ENCODE assay signal across 7 cellular contexts in the genomic region with DNA sequence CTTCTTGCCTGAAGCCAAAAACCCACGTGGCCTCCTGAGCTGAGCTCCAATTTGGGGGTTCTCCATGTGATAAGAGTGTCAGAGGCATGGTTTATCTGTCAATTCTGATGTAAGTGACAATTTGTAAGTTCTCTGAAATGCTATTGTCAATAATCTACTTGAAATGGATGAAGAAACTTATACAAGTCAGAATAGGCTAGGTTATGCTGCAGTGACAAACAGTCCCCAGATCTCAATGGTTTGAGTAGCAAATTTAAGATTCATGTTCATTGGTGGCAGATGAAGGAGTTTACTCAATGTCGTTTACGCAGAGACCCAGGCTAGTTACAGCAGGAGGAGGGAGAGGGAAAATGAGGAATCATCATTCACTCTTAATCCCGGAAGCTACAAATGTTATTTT.
"Had no signal": no experiment of that assay in that cellular context is flagged by ENCODE, and none has a peak within 500 bp of the region (broad histone marks: within the 10 kb centered on the region; RNA-seq: fewer than 3 reads in every experiment).

No MANE protein-coding gene starts in this region.

- FAIRE-seq: H54, HTR-8/SVneo had no signal

- H3K27ac ChIP-seq: GM23248 had no signal

- H3K9ac ChIP-seq: GM23248 had no signal

- DNase-seq: GM23248, GOT3, H9, HCEC 1CT, KG1 had no signal

- H2AFZ ChIP-seq: GM23248 had no signal

- H3K4me3 ChIP-seq: GM23248 had no signal
